ENCODE assay signal across 21 cellular contexts in genomic region chr18:69259282-69259681, GRCh38.
"Had no signal": no experiment of that assay in that cellular context is flagged by ENCODE, and none has a peak within 500 bp of the region (broad histone marks: within the 10 kb centered on the region; RNA-seq: fewer than 3 reads in every experiment).

No MANE protein-coding gene starts in this region.

- ATAC-seq: HepG2 had no signal

- H3K27ac ChIP-seq: SJSA1 had no signal

- DNase-seq: IMR-90, Karpas-422, KG1, MG63, NCI-H1105, NCI-H1417, NCI-H1436 treated with DMSO at 0.1 percent for 48 hours, NCI-H1694, NCI-H187 treated with DMSO at 0.1 percent for 48 hours, NCI-H2171 treated with DMSO at 0.1 percent for 48 hours, NCI-H345, NCI-H446 treated with DMSO at 0.1 percent for 48 hours, NCI-H510A treated with DMSO at 0.1 percent for 48 hours, NCI-H526, NCI-H82, Right ventricle myocardium superior, RPMI8226, SIG-M5 had no signal

- H3K36me3 ChIP-seq: MG63, SJSA1 had no signal

- H3K27me3 ChIP-seq: MG63, SJSA1 had no signal

- H3K4me3 ChIP-seq: MG63, SJSA1, SK-N-MC had no signal

- H3K4me1 ChIP-seq: SJSA1 had no signal

- H3K9me3 ChIP-seq: SJSA1 had no signal
